Comparison of ENCODE assay signal across 28 cellular contexts in genomic region chr2:158902005-158902398, GRCh38.
"Had no signal": no experiment of that assay in that cellular context is flagged by ENCODE, and none has a peak within 500 bp of the region (broad histone marks: within the 10 kb centered on the region; RNA-seq: fewer than 3 reads in every experiment).

No MANE protein-coding gene starts in this region.

- H3K27ac ChIP-seq: coronary artery, esophagus muscularis mucosa, foreskin keratinocyte, gastrocnemius medialis had no signal

- H3K36me3 ChIP-seq: brain microvascular endothelial cell, esophagus muscularis mucosa, gastrocnemius medialis, heart left ventricle had no signal

- H3K27ac Mint-ChIP-seq: activated CD4-positive, alpha-beta memory T cell treated with anti-CD3 and anti-CD28 coated beads, Interleukin-2, amount 10 ng/mL, durations not matched to agents 7 days and 5 days; activated CD4-positive, alpha-beta T cell treated with anti-CD3 and anti-CD28 coated beads, Interleukin-2, amount 10 ng/mL, durations not matched to agents 7 days and 5 days; activated naive CD8-positive, alpha-beta T cell; activated T-helper 17 cell treated with anti-CD3 and anti-CD28 coated beads, Interleukin-2, amount 50 U/mL, for 72 hours; dendritic cell treated with granulocyte-macrophage colony-stimulating factor and Interleukin-4, amounts not matched to agents 40 ng/mL and 50 ng/mL, for 4 days; effector memory CD8-positive, alpha-beta T cell; WTC11 had no signal

- H3K36me3 Mint-ChIP-seq: activated naive CD8-positive, alpha-beta T cell; WTC11 had no signal

- H3K4me3 ChIP-seq: coronary artery, gastrocnemius medialis had no signal

- H3K4me1 Mint-ChIP-seq: activated CD4-positive, alpha-beta memory T cell treated with anti-CD3 and anti-CD28 coated beads, Interleukin-2, amount 10 ng/mL, durations not matched to agents 7 days and 5 days; activated CD4-positive, alpha-beta T cell treated with anti-CD3 and anti-CD28 coated beads, Interleukin-2, amount 10 ng/mL, durations not matched to agents 7 days and 5 days; activated T-helper 17 cell treated with anti-CD3 and anti-CD28 coated beads, Interleukin-2, amount 50 U/mL, for 72 hours; central memory CD8-positive, alpha-beta T cell had no signal

- H3K4me1 ChIP-seq: foreskin keratinocyte, gastrocnemius medialis had no signal

- H3K27me3 ChIP-seq: brain microvascular endothelial cell, dorsolateral prefrontal cortex, esophagus muscularis mucosa, foreskin keratinocyte, gastrocnemius medialis, heart left ventricle had no signal

- H3K9me3 Mint-ChIP-seq: activated CD4-positive, alpha-beta memory T cell treated with anti-CD3 and anti-CD28 coated beads, Interleukin-2, amount 10 ng/mL, durations not matched to agents 7 days and 5 days; activated CD4-positive, alpha-beta T cell treated with anti-CD3 and anti-CD28 coated beads, Interleukin-2, amount 10 ng/mL, durations not matched to agents 7 days and 5 days; activated T-cell treated with anti-CD3 and anti-CD28 coated beads, Interleukin-2, amount 50 U/mL, for 4 hours; activated T-helper 17 cell treated with anti-CD3 and anti-CD28 coated beads, Interleukin-2, amount 50 U/mL, for 72 hours; central memory CD8-positive, alpha-beta T cell; dendritic cell treated with granulocyte-macrophage colony-stimulating factor and Interleukin-4, amounts not matched to agents 40 ng/mL and 50 ng/mL, for 4 days; effector memory CD8-positive, alpha-beta T cell had no signal

- FAIRE-seq: astrocyte, bronchial epithelial cell had no signal

- H3K27me3 Mint-ChIP-seq: activated naive CD8-positive, alpha-beta T cell; activated T-helper 17 cell treated with anti-CD3 and anti-CD28 coated beads, Interleukin-2, amount 50 U/mL, for 72 hours; dendritic cell treated with granulocyte-macrophage colony-stimulating factor and Interleukin-4, amounts not matched to agents 40 ng/mL and 50 ng/mL, for 4 days had no signal

- ATAC-seq: activated T-cell treated with anti-CD3 and anti-CD28 coated beads, Interleukin-2, amount 50 U/mL, for 4 hours had no signal

- H3K4me3 Mint-ChIP-seq: activated CD4-positive, alpha-beta memory T cell treated with anti-CD3 and anti-CD28 coated beads, Interleukin-2, amount 10 ng/mL, durations not matched to agents 7 days and 5 days; activated CD4-positive, alpha-beta T cell treated with anti-CD3 and anti-CD28 coated beads, Interleukin-2, amount 10 ng/mL, durations not matched to agents 7 days and 5 days; activated naive CD8-positive, alpha-beta T cell; activated T-cell treated with anti-CD3 and anti-CD28 coated beads, Interleukin-2, amount 50 U/mL, for 4 hours; activated T-helper 17 cell treated with anti-CD3 and anti-CD28 coated beads, Interleukin-2, amount 50 U/mL, for 72 hours; central memory CD8-positive, alpha-beta T cell; dendritic cell treated with granulocyte-macrophage colony-stimulating factor and Interleukin-4, amounts not matched to agents 40 ng/mL and 50 ng/mL, for 4 days; effector memory CD8-positive, alpha-beta T cell; WTC11 had no signal

- H3K9me3 ChIP-seq: esophagus muscularis mucosa, gastrocnemius medialis, heart left ventricle had no signal

- DNase-seq: activated CD4-positive, alpha-beta T cell treated with anti-CD3 and anti-CD28 coated beads for 1 hour; activated CD8-positive, alpha-beta memory T cell treated with anti-CD3 and anti-CD28 coated beads, Interleukin-2, amount 50 U/mL, for 48 hours; activated effector memory CD4-positive, alpha-beta T cell treated with Interleukin-2 at 50 U/mL for 16 hours; activated gamma-delta T cell treated with Interleukin-2 at 50 U/mL for 16 hours; activated naive CD4-positive, alpha-beta T cell treated with anti-CD3 and anti-CD28 coated beads, Interleukin-2, amount 50 U/mL, for 16 hours; activated naive CD4-positive, alpha-beta T cell treated with Interleukin-2 at 50 U/mL for 16 hours; activated T-cell treated with anti-CD3 and anti-CD28 coated beads for 4 hours; activated T-cell treated with anti-CD3 and anti-CD28 coated beads, Interleukin-2, amount 50 U/mL, for 4 hours; amniotic stem cell; effector CD4-positive, alpha-beta T cell; glutamatergic neuron had no signal
